In the genomic region with DNA sequence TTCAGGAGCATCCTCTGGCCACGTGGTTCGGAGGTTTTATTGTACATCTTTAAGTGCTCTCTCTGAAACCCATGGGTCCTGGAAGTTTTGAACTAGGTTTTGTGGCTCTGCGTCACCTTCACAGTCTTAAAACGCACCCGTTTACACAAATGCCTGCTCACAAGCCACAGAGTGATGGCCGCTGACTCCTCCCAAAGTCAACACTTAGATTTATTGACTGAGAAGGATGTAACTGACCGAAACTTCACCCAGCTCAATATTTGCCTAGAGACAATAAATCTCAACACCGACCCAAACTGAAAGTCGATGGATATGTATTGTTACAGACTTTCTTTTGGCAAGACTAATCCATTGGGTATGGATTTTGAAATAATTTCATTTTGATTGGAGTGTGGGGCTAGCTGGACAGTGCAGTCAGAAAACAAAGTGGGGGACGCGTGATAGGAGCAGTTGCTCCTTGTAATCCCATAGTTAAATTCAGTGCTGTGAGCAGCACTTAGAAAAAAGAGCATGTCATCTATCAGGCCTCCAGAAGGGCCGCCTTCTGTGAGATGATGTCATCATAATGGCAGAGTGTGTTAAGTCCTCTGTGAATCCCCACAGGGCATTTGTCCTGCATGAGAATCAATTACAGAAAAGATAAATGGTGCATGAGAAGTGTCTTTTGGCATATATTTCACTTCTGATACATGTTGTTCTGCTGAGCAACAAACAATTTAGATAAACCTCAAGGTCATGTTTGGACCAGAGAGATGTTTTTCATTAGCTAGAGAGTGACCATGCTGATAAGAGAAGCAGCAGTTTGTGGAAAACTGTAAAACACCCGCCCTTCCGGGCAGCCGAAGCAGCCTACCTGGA, we compare ENCODE assay signal across 11 cellular contexts.
A peak's percentile ranks its signal among the peaks of the same experiment; 100 is the strongest.
DNase-seq lines count a peak whose midpoint lies in the region; ATAC-seq, FAIRE-seq and TF ChIP-seq lines count a peak whose summit lies in the region.
"Had no signal": no experiment of that assay in that cellular context is flagged by ENCODE, and none has a peak within 500 bp of the region (broad histone marks: within the 10 kb centered on the region; RNA-seq: fewer than 3 reads in every experiment).

No MANE protein-coding gene starts in this region.

- H3K9me3 ChIP-seq in hepatocyte (ENCODE audit: low read depth) = no peaks in the 10 kb centered on the region
- H3K9me3 ChIP-seq in aorta (ENCODE audit: control insufficient read depth, low read length) = peaks cover 2% of the 10 kb centered on the region
- no peaks in the 10 kb centered on the region for H3K9me3 ChIP-seq in uterus

- H3K27ac ChIP-seq in hepatocyte (peak overlapping the region; percentile 84), aorta (ENCODE audit: low read depth in 1 of 2, low read length in 2 of 2) (no peak overlapping the region), uterus (no peak overlapping the region)
- H3K27ac ChIP-seq: SK-N-MC, skin epidermis had no signal

- TF ChIP-seq CTCF in hepatocyte (IDR thresholded peaks at IDR 0.05; ENCODE audit: poor library complexity) (no peak), uterus (IDR thresholded peaks at IDR 0.05) (no peak)

- peak overlapping the region; percentile 49 for H3K4me2 ChIP-seq in hepatocyte

- no peaks in the 10 kb centered on the region for H3K9me2 ChIP-seq in hepatocyte (replicated peaks; ENCODE audit: insufficient read depth)

- no peaks in the 10 kb centered on the region for H3K79me2 ChIP-seq in hepatocyte

- TF ChIP-seq POLR2A in uterus (IDR thresholded peaks at IDR 0.05) = no peak

- no peak overlapping the region for H2AFZ ChIP-seq in hepatocyte

- DNase-seq in NCI-H82 (lab: John Stamatoyannopoulos, UW) (peak; percentile 60), NCI-H82 treated with DMSO at 0.1 percent for 48 hours (lab: John Stamatoyannopoulos, UW; ENCODE audit: unreplicated experiment) (no peak), SK-N-DZ (ENCODE audit: low spot score) (peak; percentile 67), hepatocyte (ENCODE audit: low spot score) (peak; percentile 75), aorta (no peak), uterus (no peak), RCC 7860 (ENCODE audit: low spot score) (no peak)
- no peak for DNase-seq in activated CD8-positive, alpha-beta memory T cell treated with anti-CD3 and anti-CD28 coated beads, Interleukin-2, amount 50 U/mL, for 48 hours
- DNase-seq: activated CD4-positive, alpha-beta T cell treated with anti-CD3 and anti-CD28 coated beads for 48 hours had no signal

- ATAC-seq in aorta (ENCODE audit: low FRiP score) = peak; percentile 58

- no peaks in the 10 kb centered on the region for H3K27me3 ChIP-seq in hepatocyte
- peaks cover 0 to 2% of the 10 kb centered on the region in 2 donors for H3K27me3 ChIP-seq in aorta (ENCODE audit: control insufficient read depth in 1 of 2, insufficient read depth in 2 of 2, low read length in 1 of 2)
- H3K27me3 ChIP-seq in uterus = no peaks in the 10 kb centered on the region

- intact Hi-C loops in aorta (cut with DNase I) = no loop called here
- intact Hi-C loops in uterus (cut with DNase I; ENCODE audit: low total_unique reads) = no loop called here

- no peaks in the 10 kb centered on the region for H4K20me1 ChIP-seq in hepatocyte (ENCODE audit: insufficient read depth, poor library complexity, severe bottlenecking)

- peaks cover 11% of the 10 kb centered on the region for H3K4me1 ChIP-seq in hepatocyte (ENCODE audit: insufficient read depth)
- H3K4me1 ChIP-seq in aorta (ENCODE audit: control insufficient read depth in 1 of 2, insufficient read depth in 2 of 2, low read length in 2 of 2) = no peaks in the 10 kb centered on the region
- no peaks in the 10 kb centered on the region for H3K4me1 ChIP-seq in uterus

- no peaks in the 10 kb centered on the region for H3K36me3 ChIP-seq in hepatocyte (replicated peaks; ENCODE audit: insufficient read depth, low read depth)
- H3K36me3 ChIP-seq in aorta (ENCODE audit: control insufficient read depth in 1 of 2, insufficient read depth in 2 of 2, low read length in 1 of 2) = no peaks in the 10 kb centered on the region
- H3K36me3 ChIP-seq in uterus = no peaks in the 10 kb centered on the region

- FAIRE-seq in RCC 7860 (lab: Jason Lieb, UNC) = no peak

- H3K4me3 ChIP-seq in hepatocyte (no peak overlapping the region), aorta (ENCODE audit: low read length in 2 of 2) (no peak overlapping the region), uterus (no peak overlapping the region)
- H3K4me3 ChIP-seq: SK-N-MC, skin epidermis had no signal

- WGBS in hepatocyte (ENCODE audit: low lambda C conversion rate, missing lambda C conversion rate) = 51% methylated on average over 15 of the region's 15 CpGs
- 49 to 64% methylated on average over 15 of the region's 15 CpGs for WGBS in aorta, 2 donors

Comparison
In these comparisons a context has a peak if more than half of its experiments do, and no peak if none do; other contexts are left out.
1. DNase-seq: peak in NCI-H82 (single experiment), SK-N-DZ (single experiment) and hepatocyte (single experiment); none in NCI-H82 treated with DMSO at 0.1 percent for 48 hours (single experiment), aorta (0 of 2), activated CD8-positive, alpha-beta memory T cell treated with anti-CD3 and anti-CD28 coated beads, Interleukin-2, amount 50 U/mL, for 48 hours (single experiment), uterus (0 of 2) and RCC 7860 (single experiment).